ENCODE assay signal across 13 cellular contexts in the genomic region with DNA sequence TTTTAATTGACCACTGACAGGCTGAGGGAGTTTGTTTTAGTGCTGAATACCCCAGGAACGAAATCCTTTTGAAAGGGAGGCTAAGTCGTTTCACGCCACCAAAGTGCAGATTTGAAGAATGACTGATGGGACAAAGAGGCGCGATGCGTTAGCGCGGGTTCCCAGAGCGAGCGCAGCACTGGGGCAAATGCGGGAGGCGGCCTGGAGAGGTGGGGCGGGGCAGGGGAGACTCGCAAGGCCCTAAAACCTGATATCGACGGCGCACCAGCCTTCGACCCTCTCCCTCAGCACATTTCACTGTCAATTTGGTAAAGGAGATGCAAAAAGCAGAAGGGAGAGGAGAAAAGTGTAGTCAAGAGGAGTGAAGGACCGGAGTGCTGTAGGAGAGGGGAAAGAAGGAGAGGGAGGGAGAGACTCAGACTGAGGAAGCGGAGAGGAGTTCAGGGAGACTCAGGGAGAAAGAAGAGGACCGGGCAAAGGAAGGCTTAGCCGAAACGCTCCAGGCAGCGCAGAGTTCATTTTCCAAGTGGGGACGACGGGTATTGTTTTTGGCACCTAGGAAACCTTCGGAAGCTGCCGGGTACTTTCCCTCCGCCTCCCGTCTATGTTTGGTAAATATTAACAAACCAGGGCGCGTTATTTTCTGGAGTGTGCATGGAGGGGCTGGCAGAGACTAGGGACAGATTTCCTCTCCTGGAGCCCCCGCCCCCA. TPM values are rescaled to one million over a fixed set of nuclear protein-coding genes. Genes with fewer than 3 reads are reported as not detected.
DNase-seq lines count a peak whose midpoint lies in the region; ATAC-seq and TF ChIP-seq lines count a peak whose summit lies in the region.
"Had no signal": no experiment of that assay in that cellular context is flagged by ENCODE, and none has a peak within 500 bp of the region (broad histone marks: within the 10 kb centered on the region; RNA-seq: fewer than 3 reads in every experiment).

No MANE protein-coding gene starts in this region.

- H3K4me3 Mint-ChIP-seq in stimulated activated effector memory CD8-positive, alpha-beta T cell treated with anti-CD3 and anti-CD28 coated beads, Interleukin-12 subunit alpha, Interleukin-12 subunit beta, amount 100 ng/mL, for 72 hours: no peak overlapping the region
- H3K4me3 Mint-ChIP-seq: activated B cell treated with CpG ODN at 0.5 μM for 24 hours had no signal

- no peaks in the 10 kb centered on the region for H3K9me3 ChIP-seq in SK-N-SH
- H3K9me3 ChIP-seq in SK-N-MC (ENCODE audit: low read depth, low read length): no peaks in the 10 kb centered on the region

- no peak for TF ChIP-seq POLR2A in lower leg skin (IDR thresholded peaks at IDR 0.05)

- H3K4me1 ChIP-seq in SK-N-SH (ENCODE audit: control insufficient read depth in 1 of 2, insufficient read depth in 2 of 2, low read depth in 1 of 2, low read length in 1 of 2): no peaks in the 10 kb centered on the region; a peak in 1 of 4 replicates

- CTCF ChIA-PET in SK-N-SH (lab: Yijun Ruan, JAX): no interaction called here

- H3K9me3 Mint-ChIP-seq in stimulated activated effector memory CD8-positive, alpha-beta T cell treated with anti-CD3 and anti-CD28 coated beads, Interleukin-12 subunit alpha, Interleukin-12 subunit beta, amount 100 ng/mL, for 72 hours: peaks cover 9% of the 10 kb centered on the region

- 4% methylated on average over 33 of the region's 33 CpGs for WGBS in SK-N-SH (ENCODE audit: low lambda C conversion rate)
- 8 to 9% methylated on average over 33 of the region's 33 CpGs for WGBS in lower leg skin, 2 donors

- TF ChIP-seq RAD21 in SK-N-SH (IDR thresholded peaks at IDR 0.05; ENCODE audit: low read length): no peak

- H3K36me3 ChIP-seq in SK-N-SH (replicated peaks in 1 of 2; ENCODE audit: control insufficient read depth in 1 of 2, insufficient read depth in 2 of 2, low read length in 1 of 2): no peaks in the 10 kb centered on the region
- H3K36me3 ChIP-seq in H7 (replicated peaks; ENCODE audit: control insufficient read depth, insufficient read depth, low read length): no peaks in the 10 kb centered on the region
- no peaks in the 10 kb centered on the region for H3K36me3 ChIP-seq in SK-N-MC (ENCODE audit: insufficient read depth, low read length)

- no peaks in the 10 kb centered on the region for H3K9me2 ChIP-seq in SK-N-SH

- H4K20me1 ChIP-seq in SK-N-SH (ENCODE audit: insufficient read depth): no peaks in the 10 kb centered on the region

- H3K4me1 Mint-ChIP-seq in stimulated activated effector memory CD8-positive, alpha-beta T cell treated with anti-CD3 and anti-CD28 coated beads, Interleukin-12 subunit alpha, Interleukin-12 subunit beta, amount 100 ng/mL, for 72 hours: peaks cover 28% of the 10 kb centered on the region

- H2AFZ ChIP-seq in SK-N-SH (ENCODE audit: low read depth): no peak overlapping the region

- no peaks in the 10 kb centered on the region for H3F3A ChIP-seq in SK-N-SH (replicated peaks; ENCODE audit: insufficient read depth)

- ATAC-seq in SK-N-SH treated with all-trans-retinoic acid at 6 μM for 48 hours: no peak
- ATAC-seq in stimulated activated effector memory CD8-positive, alpha-beta T cell treated with anti-CD3 and anti-CD28 coated beads, Interleukin-12 subunit alpha, Interleukin-12 subunit beta, amount 100 ng/mL, for 72 hours: no peak

- no peak overlapping the region for H3K27ac ChIP-seq in SK-N-SH (ENCODE audit: low read depth in 2 of 2, low read length in 1 of 2)
- H3K27ac ChIP-seq in SK-N-MC: no peak overlapping the region
- H3K27ac ChIP-seq: KMS-11 had no signal

- H3K27me3 ChIP-seq in SK-N-SH (ENCODE audit: insufficient read depth): peaks cover 100% of the 10 kb centered on the region
- peaks cover 52% of the 10 kb centered on the region for H3K27me3 ChIP-seq in H7 (ENCODE audit: control insufficient read depth, insufficient read depth, low read length)

- TF ChIP-seq EP300 in SK-N-SH (IDR thresholded peaks at IDR 0.05; ENCODE audit: borderline replicate concordance in 1 of 2, low read depth in 1 of 2, low read length in 1 of 2): no peak

- DNase-seq in SK-N-SH: peak; percentile 19
- peak; percentile 70 for DNase-seq in H7
- DNase-seq in SK-N-MC (ENCODE audit: low read depth, low spot score): no peak
- DNase-seq in midbrain (lab: John Stamatoyannopoulos, UW): peak; percentile 36
- DNase-seq in stimulated activated effector memory CD8-positive, alpha-beta T cell treated with anti-CD3 and anti-CD28 coated beads, Interleukin-12 subunit alpha, Interleukin-12 subunit beta, amount 100 ng/mL, for 72 hours (ENCODE audit: low spot score in 2 of 2): no peak
- DNase-seq in NK-92 (lab: John Stamatoyannopoulos, UW; ENCODE audit: unreplicated experiment): no peak
- DNase-seq in lower leg skin (ENCODE audit: low spot score in 2 of 2): no peak
- DNase-seq: activated B cell treated with CpG ODN at 0.5 μM for 24 hours, amygdala, naive B cell, OCI-M1 had no signal

- H3K4me2 ChIP-seq in SK-N-SH: no peak overlapping the region
- H3K4me2 ChIP-seq: KMS-11 had no signal

- peaks cover 15% of the 10 kb centered on the region for H3K36me3 Mint-ChIP-seq in stimulated activated effector memory CD8-positive, alpha-beta T cell treated with anti-CD3 and anti-CD28 coated beads, Interleukin-12 subunit alpha, Interleukin-12 subunit beta, amount 100 ng/mL, for 72 hours

- no peaks in the 10 kb centered on the region for H3K79me2 ChIP-seq in SK-N-SH (ENCODE audit: insufficient read depth)

- H3K9ac ChIP-seq in SK-N-SH (no peak overlapping the region), SK-N-MC (ENCODE audit: insufficient read length) (no peak overlapping the region)
- H3K9ac ChIP-seq: KMS-11 had no signal

- intact Hi-C loops in lower leg skin (cut with DNase I; ENCODE audit: low total_unique reads): no loop called here

- H3K4me3 ChIP-seq in SK-N-SH (ENCODE audit: low read depth in 2 of 2, low read length in 1 of 2): no peak overlapping the region
- peak overlapping the region; percentile 86 for H3K4me3 ChIP-seq in H7 (ENCODE audit: insufficient read depth, low read depth, low read length)
- H3K4me3 ChIP-seq in SK-N-MC: peak overlapping the region; percentile 38
- H3K4me3 ChIP-seq in lower leg skin (ENCODE audit: low read depth, poor library complexity, severe bottlenecking): no peak overlapping the region

- H3K27ac Mint-ChIP-seq in stimulated activated effector memory CD8-positive, alpha-beta T cell treated with anti-CD3 and anti-CD28 coated beads, Interleukin-12 subunit alpha, Interleukin-12 subunit beta, amount 100 ng/mL, for 72 hours: no peak overlapping the region

- POLR2A ChIA-PET in SK-N-SH (lab: Yijun Ruan, JAX): no interaction called here

- TF ChIP-seq CTCF in SK-N-SH (IDR thresholded peaks at IDR 0.05) (no peak), lower leg skin (IDR thresholded peaks at IDR 0.05) (no peak)

TF ChIP-seq in SK-N-SH, 30 proteins besides CTCF, POLR2A, EP300 and RAD21 (continues in another document):
- TF ChIP-seq, protein P1, sequence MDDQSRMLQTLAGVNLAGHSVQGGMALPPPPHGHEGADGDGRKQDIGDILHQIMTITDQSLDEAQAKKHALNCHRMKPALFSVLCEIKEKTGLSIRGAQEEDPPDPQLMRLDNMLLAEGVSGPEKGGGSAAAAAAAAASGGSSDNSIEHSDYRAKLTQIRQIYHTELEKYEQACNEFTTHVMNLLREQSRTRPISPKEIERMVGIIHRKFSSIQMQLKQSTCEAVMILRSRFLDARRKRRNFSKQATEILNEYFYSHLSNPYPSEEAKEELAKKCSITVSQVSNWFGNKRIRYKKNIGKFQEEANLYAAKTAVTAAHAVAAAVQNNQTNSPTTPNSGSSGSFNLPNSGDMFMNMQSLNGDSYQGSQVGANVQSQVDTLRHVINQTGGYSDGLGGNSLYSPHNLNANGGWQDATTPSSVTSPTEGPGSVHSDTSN (IDR thresholded peaks at IDR 0.05): no peak

TF ChIP-seq in SK-N-SH treated with all-trans-retinoic acid at 6 μM for 48 hours, 23 proteins besides CTCF, POLR2A, EP300 and RAD21 (continues in another document):
- no peak for TF ChIP-seq ZNF8 (CRISPR knock-in tag; IDR thresholded peaks at IDR 0.05)
- TF ChIP-seq, protein P2, sequence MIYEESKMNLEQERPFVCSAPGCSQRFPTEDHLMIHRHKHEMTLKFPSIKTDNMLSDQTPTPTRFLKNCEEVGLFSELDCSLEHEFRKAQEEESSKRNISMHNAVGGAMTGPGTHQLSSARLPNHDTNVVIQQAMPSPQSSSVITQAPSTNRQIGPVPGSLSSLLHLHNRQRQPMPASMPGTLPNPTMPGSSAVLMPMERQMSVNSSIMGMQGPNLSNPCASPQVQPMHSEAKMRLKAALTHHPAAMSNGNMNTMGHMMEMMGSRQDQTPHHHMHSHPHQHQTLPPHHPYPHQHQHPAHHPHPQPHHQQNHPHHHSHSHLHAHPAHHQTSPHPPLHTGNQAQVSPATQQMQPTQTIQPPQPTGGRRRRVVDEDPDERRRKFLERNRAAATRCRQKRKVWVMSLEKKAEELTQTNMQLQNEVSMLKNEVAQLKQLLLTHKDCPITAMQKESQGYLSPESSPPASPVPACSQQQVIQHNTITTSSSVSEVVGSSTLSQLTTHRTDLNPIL (CRISPR knock-in tag; IDR thresholded peaks at IDR 0.05; ENCODE audit: low read depth): no peak
- TF ChIP-seq CSDC2 (CRISPR knock-in tag; IDR thresholded peaks at IDR 0.05): no peak
- no peak for TF ChIP-seq TOX (CRISPR knock-in tag; IDR thresholded peaks at IDR 0.05; ENCODE audit: borderline replicate concordance)
- no peak for TF ChIP-seq POU6F1 (CRISPR knock-in tag; IDR thresholded peaks at IDR 0.05; ENCODE audit: borderline replicate concordance, low read depth)
- TF ChIP-seq ISL1 (CRISPR knock-in tag; IDR thresholded peaks at IDR 0.05): no peak
- no peak for TF ChIP-seq ARNTL (CRISPR knock-in tag; IDR thresholded peaks at IDR 0.05; ENCODE audit: borderline replicate concordance, low read depth)

RNA-seq across cellular contexts. Expression of gene FOXB1, which starts 3.8 kb away (rescaled TPM):
- polyA plus RNA-seq in SK-N-SH (2012; rRNA removed): not detected in 2 replicates
- polyA plus RNA-seq in SK-N-SH (2012; cell fraction: cytosol; rRNA removed): not detected in 2 replicates
- polyA plus RNA-seq in SK-N-SH (2012; cell fraction: nucleus; rRNA removed): not detected in 2 replicates
- total RNA-seq in H7 (2014; rRNA removed; shearing (Covaris generic)): 25.0 and 32.7 TPM in 2 replicates
- not detected for total RNA-seq in lower leg skin
- total RNA-seq: activated B cell treated with CpG ODN at 0.5 μM for 24 hours had no signal

Comparison
In these comparisons a context has a peak if more than half of its experiments do, and no peak if none do; other contexts are left out.
1. DNase-seq: peak in SK-N-SH (single experiment), H7 (single experiment) and midbrain (single experiment); none in SK-N-MC (single experiment), stimulated activated effector memory CD8-positive, alpha-beta T cell treated with anti-CD3 and anti-CD28 coated beads, Interleukin-12 subunit alpha, Interleukin-12 subunit beta, amount 100 ng/mL, for 72 hours (0 of 2), NK-92 (single experiment) and lower leg skin (0 of 2).
2. H3K4me3 ChIP-seq: peak in H7 (single experiment) and SK-N-MC (single experiment); none in SK-N-SH (0 of 2) and lower leg skin (single experiment).
3. RNA of gene FOXB1, which starts 3.8 kb away (total RNA-seq): 25.0 to 32.7 TPM in H7; not detected in lower leg skin; every median in the first group is over 10 times any median in the second.